11 cellular contexts compared by ENCODE assay signal in genomic region chr5:143398053-143398355, GRCh38. TPM values are rescaled to one million over a fixed set of nuclear protein-coding genes. Genes with fewer than 3 reads are reported as not detected.
DNase-seq lines count a peak whose midpoint lies in the region; ATAC-seq and FAIRE-seq lines count a peak whose summit lies in the region.
"Had no signal": no experiment of that assay in that cellular context is flagged by ENCODE, and none has a peak within 500 bp of the region (broad histone marks: within the 10 kb centered on the region; RNA-seq: fewer than 3 reads in every experiment).

No MANE protein-coding gene starts in this region.

- H3K4me3 Mint-ChIP-seq in activated naive CD4-positive, alpha-beta T cell treated with anti-CD3 and anti-CD28 coated beads, Interleukin-2, amount 10 ng/mL, durations not matched to agents 7 days and 5 days = peak overlapping the region; percentile 87
- peak overlapping the region; percentile 87 for H3K4me3 Mint-ChIP-seq in activated naive CD8-positive, alpha-beta T cell treated with anti-CD3 and anti-CD28 coated beads, Interleukin-2, amount 10 ng/mL, durations not matched to agents 7 days and 5 days

- no peaks in the 10 kb centered on the region for H3K9me3 Mint-ChIP-seq in activated naive CD4-positive, alpha-beta T cell treated with anti-CD3 and anti-CD28 coated beads, Interleukin-2, amount 10 ng/mL, durations not matched to agents 7 days and 5 days
- no peaks in the 10 kb centered on the region for H3K9me3 Mint-ChIP-seq in activated naive CD8-positive, alpha-beta T cell treated with anti-CD3 and anti-CD28 coated beads, Interleukin-2, amount 10 ng/mL, durations not matched to agents 7 days and 5 days

- CTCF ChIA-PET in activated naive CD4-positive, alpha-beta T cell treated with anti-CD3 and anti-CD28 coated beads, Interleukin-2, amount 10 ng/mL, durations not matched to agents 7 days and 5 days (lab: Charles Lee) = interaction anchor here (1.3 to 1.7 kb wide), 2 partner anchors 395 to 428 kb away, joined by 3 to 5 read pairs; no protein-coding TSS in a partner anchor

- H3K36me3 Mint-ChIP-seq in activated naive CD4-positive, alpha-beta T cell treated with anti-CD3 and anti-CD28 coated beads, Interleukin-2, amount 10 ng/mL, durations not matched to agents 7 days and 5 days = peaks cover 44% of the 10 kb centered on the region
- peaks cover 27% of the 10 kb centered on the region for H3K36me3 Mint-ChIP-seq in activated naive CD8-positive, alpha-beta T cell treated with anti-CD3 and anti-CD28 coated beads, Interleukin-2, amount 10 ng/mL, durations not matched to agents 7 days and 5 days

- H3K4me1 Mint-ChIP-seq in activated naive CD4-positive, alpha-beta T cell treated with anti-CD3 and anti-CD28 coated beads, Interleukin-2, amount 10 ng/mL, durations not matched to agents 7 days and 5 days = peaks cover 67% of the 10 kb centered on the region
- peaks cover 57% of the 10 kb centered on the region for H3K4me1 Mint-ChIP-seq in activated naive CD8-positive, alpha-beta T cell treated with anti-CD3 and anti-CD28 coated beads, Interleukin-2, amount 10 ng/mL, durations not matched to agents 7 days and 5 days

- H3K27ac Mint-ChIP-seq in activated naive CD4-positive, alpha-beta T cell treated with anti-CD3 and anti-CD28 coated beads, Interleukin-2, amount 10 ng/mL, durations not matched to agents 7 days and 5 days = no peak overlapping the region
- H3K27ac Mint-ChIP-seq in activated naive CD8-positive, alpha-beta T cell treated with anti-CD3 and anti-CD28 coated beads, Interleukin-2, amount 10 ng/mL, durations not matched to agents 7 days and 5 days = no peak overlapping the region

- H3K27ac ChIP-seq in temporal lobe (ENCODE audit: low read depth, low read length) = peak overlapping the region; percentile 50

- H3K27me3 Mint-ChIP-seq in activated naive CD4-positive, alpha-beta T cell treated with anti-CD3 and anti-CD28 coated beads, Interleukin-2, amount 10 ng/mL, durations not matched to agents 7 days and 5 days = no peaks in the 10 kb centered on the region
- no peaks in the 10 kb centered on the region for H3K27me3 Mint-ChIP-seq in activated naive CD8-positive, alpha-beta T cell treated with anti-CD3 and anti-CD28 coated beads, Interleukin-2, amount 10 ng/mL, durations not matched to agents 7 days and 5 days

- FAIRE-seq in islet of Langerhans (lab: Jason Lieb, UNC) = peak; percentile 72

- DNase-seq in activated naive CD4-positive, alpha-beta T cell treated with anti-CD3 and anti-CD28 coated beads, Interleukin-2, amount 10 ng/mL, durations not matched to agents 7 days and 5 days = no peak
- no peak for DNase-seq in activated naive CD4-positive, alpha-beta T cell treated with Interleukin-2 at 50 U/mL for 16 hours
- DNase-seq in activated naive CD8-positive, alpha-beta T cell treated with anti-CD3 and anti-CD28 coated beads, Interleukin-2, amount 10 ng/mL, durations not matched to agents 7 days and 5 days = no peak
- DNase-seq in SKM-1 treated with dmso at 0.1 percent for 144 hours (lab: John Stamatoyannopoulos, UW; ENCODE audit: unreplicated experiment) = no peak
- DNase-seq in nucleus accumbens (lab: John Stamatoyannopoulos, UW) = no peak
- DNase-seq in DMS153 (lab: John Stamatoyannopoulos, UW) = no peak
- DNase-seq: activated CD4-positive, alpha-beta T cell treated with anti-CD3 and anti-CD28 coated beads for 48 hours; NCI-H510A; right cardiac atrium had no signal

- POLR2A ChIA-PET in activated naive CD8-positive, alpha-beta T cell treated with anti-CD3 and anti-CD28 coated beads, Interleukin-2, amount 10 ng/mL, durations not matched to agents 7 days and 5 days (lab: Charles Lee) = no interaction called here

- no peak for ATAC-seq in activated naive CD8-positive, alpha-beta T cell treated with anti-CD3 and anti-CD28 coated beads, Interleukin-2, amount 10 ng/mL, durations not matched to agents 7 days and 5 days (ENCODE audit: low read depth)
- ATAC-seq: right cardiac atrium had no signal

RNA-seq across cellular contexts. Expression of gene NR3C1, which starts 5.5 kb away (rescaled TPM):
- total RNA-seq in activated naive CD8-positive, alpha-beta T cell treated with anti-CD3 and anti-CD28 coated beads, Interleukin-2, amount 10 ng/mL, durations not matched to agents 7 days and 5 days = 100 to 1,000 TPM in 1 of 2 experiments, 10 to 100 TPM in 1; 95.5 to 102 TPM
- total RNA-seq in temporal lobe = 11.1 TPM
